ENCODE assay signal across 9 cellular contexts in the genomic region with DNA sequence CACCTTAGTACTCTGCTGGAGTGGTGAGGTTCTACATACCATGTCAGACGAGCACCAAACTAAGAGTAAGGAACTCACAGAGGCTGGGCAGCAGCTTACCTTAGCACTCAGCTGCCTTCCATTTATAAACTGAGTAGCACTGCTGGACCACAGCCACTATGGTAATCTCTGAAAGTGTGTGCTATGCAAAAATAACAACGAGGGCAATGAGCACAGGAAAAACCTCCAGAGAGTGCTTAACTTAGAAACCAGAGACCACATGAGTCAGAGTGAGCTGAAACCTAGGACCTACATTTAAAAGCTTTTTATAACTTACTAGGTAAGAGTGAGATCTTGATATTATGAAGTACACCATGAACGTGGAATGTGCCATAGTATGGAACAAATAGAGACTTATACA. TPM values are rescaled to one million over a fixed set of nuclear protein-coding genes. Genes with fewer than 3 reads are reported as not detected.
DNase-seq lines count a peak whose midpoint lies in the region; ATAC-seq and TF ChIP-seq lines count a peak whose summit lies in the region.
"Had no signal": no experiment of that assay in that cellular context is flagged by ENCODE, and none has a peak within 500 bp of the region (broad histone marks: within the 10 kb centered on the region; RNA-seq: fewer than 3 reads in every experiment).

No MANE protein-coding gene starts in this region.

- peaks cover 27% of the 10 kb centered on the region for H3K36me3 Mint-ChIP-seq in mesothelial cell of epicardium

- TF ChIP-seq CTCF in retinal pigment epithelial cell (conservative IDR thresholded peaks at IDR 0.05; ENCODE audit: low read depth, low read length) (no peak), mesothelial cell of epicardium (IDR thresholded peaks at IDR 0.05; ENCODE audit: unreplicated experiment) (no peak)

- H3K9me3 Mint-ChIP-seq in mesothelial cell of epicardium, result no peaks in the 10 kb centered on the region

- no peaks in the 10 kb centered on the region for H3K27me3 Mint-ChIP-seq in mesothelial cell of epicardium (ENCODE audit: low read depth)

- peaks cover 1% of the 10 kb centered on the region for H3K4me1 Mint-ChIP-seq in mesothelial cell of epicardium

- H3K4me3 Mint-ChIP-seq in mesothelial cell of epicardium, result no peak overlapping the region

- ATAC-seq in GM19043 (IDR thresholded peaks at IDR 0.05; ENCODE audit: low read depth, unreplicated experiment) (peak; percentile 98), HG02798 (IDR thresholded peaks at IDR 0.05; ENCODE audit: poor library complexity, unreplicated experiment) (peak; percentile 98), SK-N-SH treated with all-trans-retinoic acid at 6 μM for 48 hours (peak; percentile 50)

- DNase-seq in retinal pigment epithelial cell (ENCODE audit: low read depth) (peak; percentile 59), mesothelial cell of epicardium (ENCODE audit: low spot score in 2 of 2, unreplicated experiment in 2 of 2) (no peak), NCI-H2171 (lab: John Stamatoyannopoulos, UW) (no peak), DMS79 (lab: John Stamatoyannopoulos, UW) (no peak)
- DNase-seq in stimulated activated CD4-positive, alpha-beta T cell treated with anti-CD3 and anti-CD28 coated beads, Interleukin-2, amount 100 ng/mL, for 48 hours, result no peak
- DNase-seq: nucleus accumbens had no signal

- H3K4me3 ChIP-seq in retinal pigment epithelial cell (ENCODE audit: low read length), result no peak overlapping the region

- H3K27ac Mint-ChIP-seq in mesothelial cell of epicardium, result no peak overlapping the region

TF ChIP-seq in SK-N-SH treated with all-trans-retinoic acid at 6 μM for 48 hours, 23 proteins besides CTCF, POLR2A, EP300 and RAD21:
- TF ChIP-seq ZNF565 (CRISPR knock-in tag; conservative IDR thresholded peaks at IDR 0.05; ENCODE audit: low read depth), result no peak
- no peak for TF ChIP-seq ARNTL (CRISPR knock-in tag; IDR thresholded peaks at IDR 0.05; ENCODE audit: borderline replicate concordance, low read depth)
- no peak for TF ChIP-seq GLIS3 (CRISPR knock-in tag; IDR thresholded peaks at IDR 0.05)
- TF ChIP-seq ZC3H10 (CRISPR knock-in tag; IDR thresholded peaks at IDR 0.05), result no peak
- TF ChIP-seq PPARA (CRISPR knock-in tag; IDR thresholded peaks at IDR 0.05; ENCODE audit: borderline replicate concordance), result no peak
- TF ChIP-seq, protein P1, sequence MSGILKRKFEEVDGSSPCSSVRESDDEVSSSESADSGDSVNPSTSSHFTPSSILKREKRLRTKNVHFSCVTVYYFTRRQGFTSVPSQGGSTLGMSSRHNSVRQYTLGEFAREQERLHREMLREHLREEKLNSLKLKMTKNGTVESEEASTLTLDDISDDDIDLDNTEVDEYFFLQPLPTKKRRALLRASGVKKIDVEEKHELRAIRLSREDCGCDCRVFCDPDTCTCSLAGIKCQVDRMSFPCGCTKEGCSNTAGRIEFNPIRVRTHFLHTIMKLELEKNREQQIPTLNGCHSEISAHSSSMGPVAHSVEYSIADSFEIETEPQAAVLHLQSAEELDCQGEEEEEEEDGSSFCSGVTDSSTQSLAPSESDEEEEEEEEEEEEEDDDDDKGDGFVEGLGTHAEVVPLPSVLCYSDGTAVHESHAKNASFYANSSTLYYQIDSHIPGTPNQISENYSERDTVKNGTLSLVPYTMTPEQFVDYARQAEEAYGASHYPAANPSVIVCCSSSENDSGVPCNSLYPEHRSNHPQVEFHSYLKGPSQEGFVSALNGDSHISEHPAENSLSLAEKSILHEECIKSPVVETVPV (CRISPR knock-in tag; IDR thresholded peaks at IDR 0.05), result no peak
- TF ChIP-seq TOX (CRISPR knock-in tag; IDR thresholded peaks at IDR 0.05; ENCODE audit: borderline replicate concordance), result no peak
- TF ChIP-seq ISL1 (CRISPR knock-in tag; IDR thresholded peaks at IDR 0.05), result no peak
- no peak for TF ChIP-seq TCF4 (CRISPR knock-in tag; IDR thresholded peaks at IDR 0.05; ENCODE audit: borderline replicate concordance)
- TF ChIP-seq ESRRG (CRISPR knock-in tag; IDR thresholded peaks at IDR 0.05), result no peak
- TF ChIP-seq, protein P2, sequence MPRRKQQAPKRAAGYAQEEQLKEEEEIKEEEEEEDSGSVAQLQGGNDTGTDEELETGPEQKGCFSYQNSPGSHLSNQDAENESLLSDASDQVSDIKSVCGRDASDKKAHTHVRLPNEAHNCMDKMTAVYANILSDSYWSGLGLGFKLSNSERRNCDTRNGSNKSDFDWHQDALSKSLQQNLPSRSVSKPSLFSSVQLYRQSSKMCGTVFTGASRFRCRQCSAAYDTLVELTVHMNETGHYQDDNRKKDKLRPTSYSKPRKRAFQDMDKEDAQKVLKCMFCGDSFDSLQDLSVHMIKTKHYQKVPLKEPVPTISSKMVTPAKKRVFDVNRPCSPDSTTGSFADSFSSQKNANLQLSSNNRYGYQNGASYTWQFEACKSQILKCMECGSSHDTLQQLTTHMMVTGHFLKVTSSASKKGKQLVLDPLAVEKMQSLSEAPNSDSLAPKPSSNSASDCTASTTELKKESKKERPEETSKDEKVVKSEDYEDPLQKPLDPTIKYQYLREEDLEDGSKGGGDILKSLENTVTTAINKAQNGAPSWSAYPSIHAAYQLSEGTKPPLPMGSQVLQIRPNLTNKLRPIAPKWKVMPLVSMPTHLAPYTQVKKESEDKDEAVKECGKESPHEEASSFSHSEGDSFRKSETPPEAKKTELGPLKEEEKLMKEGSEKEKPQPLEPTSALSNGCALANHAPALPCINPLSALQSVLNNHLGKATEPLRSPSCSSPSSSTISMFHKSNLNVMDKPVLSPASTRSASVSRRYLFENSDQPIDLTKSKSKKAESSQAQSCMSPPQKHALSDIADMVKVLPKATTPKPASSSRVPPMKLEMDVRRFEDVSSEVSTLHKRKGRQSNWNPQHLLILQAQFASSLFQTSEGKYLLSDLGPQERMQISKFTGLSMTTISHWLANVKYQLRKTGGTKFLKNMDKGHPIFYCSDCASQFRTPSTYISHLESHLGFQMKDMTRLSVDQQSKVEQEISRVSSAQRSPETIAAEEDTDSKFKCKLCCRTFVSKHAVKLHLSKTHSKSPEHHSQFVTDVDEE (CRISPR knock-in tag; IDR thresholded peaks at IDR 0.05), result no peak
- TF ChIP-seq, protein P3, sequence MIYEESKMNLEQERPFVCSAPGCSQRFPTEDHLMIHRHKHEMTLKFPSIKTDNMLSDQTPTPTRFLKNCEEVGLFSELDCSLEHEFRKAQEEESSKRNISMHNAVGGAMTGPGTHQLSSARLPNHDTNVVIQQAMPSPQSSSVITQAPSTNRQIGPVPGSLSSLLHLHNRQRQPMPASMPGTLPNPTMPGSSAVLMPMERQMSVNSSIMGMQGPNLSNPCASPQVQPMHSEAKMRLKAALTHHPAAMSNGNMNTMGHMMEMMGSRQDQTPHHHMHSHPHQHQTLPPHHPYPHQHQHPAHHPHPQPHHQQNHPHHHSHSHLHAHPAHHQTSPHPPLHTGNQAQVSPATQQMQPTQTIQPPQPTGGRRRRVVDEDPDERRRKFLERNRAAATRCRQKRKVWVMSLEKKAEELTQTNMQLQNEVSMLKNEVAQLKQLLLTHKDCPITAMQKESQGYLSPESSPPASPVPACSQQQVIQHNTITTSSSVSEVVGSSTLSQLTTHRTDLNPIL (CRISPR knock-in tag; IDR thresholded peaks at IDR 0.05; ENCODE audit: low read depth), result no peak
- TF ChIP-seq ZNF8 (CRISPR knock-in tag; IDR thresholded peaks at IDR 0.05), result no peak

RNA-seq across cellular contexts. Expression of a gene that starts 17.1 kb away (rescaled TPM):
- total RNA-seq in mesothelial cell of epicardium, result 162 to 176 TPM (median 171 TPM) in 3 replicates

RNA-seq across cellular contexts. Expression of a gene that starts 21.0 kb away (rescaled TPM):
- 28.7 to 29.3 TPM (median 28.9 TPM) in 3 replicates for total RNA-seq in mesothelial cell of epicardium

RNA-seq across cellular contexts. Expression of a gene that starts 52.7 kb away (rescaled TPM):
- total RNA-seq in mesothelial cell of epicardium, result 0.57 to 0.65 TPM in 2 of 3 replicates, not detected in the other
